ENCODE assay signal across 22 cellular contexts in the genomic region with DNA sequence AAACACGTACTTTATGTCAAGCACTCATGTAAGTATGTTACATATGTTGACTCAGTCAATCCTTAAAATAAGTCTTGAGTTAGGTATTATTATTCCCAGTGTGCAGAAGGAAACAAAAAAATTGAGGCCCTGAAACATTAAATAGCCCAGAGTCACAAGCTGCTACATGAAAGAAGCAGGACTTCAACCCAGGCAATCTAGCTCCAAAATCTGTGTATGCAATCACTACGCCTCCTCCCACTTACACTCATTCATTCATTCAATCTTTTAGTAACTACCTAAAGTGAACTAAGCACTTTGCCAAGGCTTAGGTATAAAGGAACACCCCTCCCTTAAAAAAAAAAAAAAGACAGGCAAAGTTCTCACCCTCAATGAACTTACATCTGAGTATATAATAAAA.
"Had no signal": no experiment of that assay in that cellular context is flagged by ENCODE, and none has a peak within 500 bp of the region (broad histone marks: within the 10 kb centered on the region; RNA-seq: fewer than 3 reads in every experiment).

No MANE protein-coding gene starts in this region.

- H3K9me3 ChIP-seq: body of pancreas, gastroesophageal sphincter, heart right ventricle, mucosa of descending colon, spleen, upper lobe of left lung had no signal

- H3K4me3 ChIP-seq: body of pancreas, gastroesophageal sphincter, heart right ventricle, mucosa of descending colon, spleen, upper lobe of left lung had no signal

- H3K27ac ChIP-seq: body of pancreas, gastroesophageal sphincter, spleen had no signal

- H3K27me3 ChIP-seq: body of pancreas, gastroesophageal sphincter, heart right ventricle, spleen, upper lobe of left lung had no signal

- H3K4me1 ChIP-seq: gastroesophageal sphincter had no signal

- H3K36me3 ChIP-seq: gastroesophageal sphincter, heart right ventricle, spleen, upper lobe of left lung had no signal

- ATAC-seq: activated CD4-positive, alpha-beta T cell treated with anti-CD3 and anti-CD28 coated beads for 36 hours; activated CD8-positive, alpha-beta T cell treated with anti-CD3 and anti-CD28 coated beads for 36 hours; activated naive CD4-positive, alpha-beta T cell treated with anti-CD3 and anti-CD28 coated beads, Interleukin-2, amount 50 U/mL, for 72 hours; activated T-cell treated with anti-CD3 and anti-CD28 coated beads, Interleukin-2, amount 50 U/mL, for 4 hours; body of pancreas; gastroesophageal sphincter; heart right ventricle; left lobe of liver; mucosa of descending colon; right cardiac atrium had no signal

- H3K27me3 Mint-ChIP-seq: activated CD4-positive, alpha-beta T cell treated with anti-CD3 and anti-CD28 coated beads for 36 hours; activated CD8-positive, alpha-beta T cell treated with anti-CD3 and anti-CD28 coated beads for 36 hours; central memory CD8-positive, alpha-beta T cell; progenitor cell of endocrine pancreas; stimulated activated naive CD8-positive, alpha-beta T cell treated with anti-CD3 and anti-CD28 coated beads, Interleukin-15, Interleukin-2, amounts not matched to agents 100 ng/mL and 50 ng/mL, for 24 hours had no signal

- H3K27ac Mint-ChIP-seq: activated CD4-positive, alpha-beta T cell treated with anti-CD3 and anti-CD28 coated beads for 36 hours; activated CD8-positive, alpha-beta T cell treated with anti-CD3 and anti-CD28 coated beads for 36 hours; activated naive CD4-positive, alpha-beta T cell treated with anti-CD3 and anti-CD28 coated beads, Interleukin-2, amount 50 U/mL, for 72 hours; nephron; progenitor cell of endocrine pancreas; stimulated activated naive CD8-positive, alpha-beta T cell treated with anti-CD3 and anti-CD28 coated beads, Interleukin-15, Interleukin-2, amounts not matched to agents 100 ng/mL and 50 ng/mL, for 24 hours; T-helper 1 cell treated with Interleukin-12 subunit alpha and Interleukin-12 subunit beta and Interleukin-4 antibody, amounts not matched to agents 30 μg/mL and 1 μg/mL, for 36 hours had no signal

- DNase-seq: activated CD4-positive, alpha-beta T cell treated with anti-CD3 and anti-CD28 coated beads for 36 hours; activated CD8-positive, alpha-beta T cell treated with anti-CD3 and anti-CD28 coated beads for 36 hours; activated gamma-delta T cell; activated T-cell treated with anti-CD3 and anti-CD28 coated beads, Interleukin-2, amount 50 U/mL, for 4 hours; amniotic stem cell; body of pancreas; cortex of kidney; effector CD8-positive, alpha-beta T cell; heart right ventricle; mucosa of descending colon; nucleus accumbens; right cardiac atrium; spleen; upper lobe of left lung had no signal

- H3K9me3 Mint-ChIP-seq: activated CD8-positive, alpha-beta T cell treated with anti-CD3 and anti-CD28 coated beads for 36 hours; activated naive CD4-positive, alpha-beta T cell treated with anti-CD3 and anti-CD28 coated beads, Interleukin-2, amount 50 U/mL, for 72 hours; activated T-cell treated with anti-CD3 and anti-CD28 coated beads, Interleukin-2, amount 50 U/mL, for 4 hours; central memory CD8-positive, alpha-beta T cell; nephron; stimulated activated naive CD8-positive, alpha-beta T cell treated with anti-CD3 and anti-CD28 coated beads, Interleukin-15, Interleukin-2, amounts not matched to agents 100 ng/mL and 50 ng/mL, for 24 hours; T-helper 1 cell treated with Interleukin-12 subunit alpha and Interleukin-12 subunit beta and Interleukin-4 antibody, amounts not matched to agents 30 μg/mL and 1 μg/mL, for 36 hours had no signal

- H3K4me1 Mint-ChIP-seq: nephron had no signal

- H3K36me3 Mint-ChIP-seq: activated naive CD4-positive, alpha-beta T cell treated with anti-CD3 and anti-CD28 coated beads, Interleukin-2, amount 50 U/mL, for 72 hours had no signal

- H3K4me3 Mint-ChIP-seq: activated CD4-positive, alpha-beta T cell treated with anti-CD3 and anti-CD28 coated beads for 36 hours; activated CD8-positive, alpha-beta T cell treated with anti-CD3 and anti-CD28 coated beads for 36 hours; activated T-cell treated with anti-CD3 and anti-CD28 coated beads, Interleukin-2, amount 50 U/mL, for 4 hours; central memory CD8-positive, alpha-beta T cell; nephron; stimulated activated naive CD8-positive, alpha-beta T cell treated with anti-CD3 and anti-CD28 coated beads, Interleukin-15, Interleukin-2, amounts not matched to agents 100 ng/mL and 50 ng/mL, for 24 hours; T-helper 1 cell treated with Interleukin-12 subunit alpha and Interleukin-12 subunit beta and Interleukin-4 antibody, amounts not matched to agents 30 μg/mL and 1 μg/mL, for 36 hours had no signal
